Comparison of ENCODE assay signal across 26 cellular contexts in the genomic region with DNA sequence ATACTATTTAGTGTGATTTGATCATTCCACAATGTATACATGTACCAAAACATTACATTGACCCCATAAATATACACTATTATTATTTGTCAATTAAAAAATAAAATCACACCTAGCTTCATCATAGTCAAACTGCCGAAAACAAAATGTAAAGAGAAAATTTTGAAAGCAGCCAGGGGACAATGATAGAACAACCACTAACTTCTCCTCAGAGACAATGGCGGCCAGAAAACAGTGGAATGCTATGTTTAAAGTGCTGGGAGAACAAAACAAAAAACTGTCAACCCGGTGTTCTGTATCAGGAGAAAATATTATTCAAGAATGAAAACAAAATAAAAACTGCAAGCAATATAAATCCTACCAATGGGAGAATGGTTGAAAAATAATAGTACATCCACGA.
"Had no signal": no experiment of that assay in that cellular context is flagged by ENCODE, and none has a peak within 500 bp of the region (broad histone marks: within the 10 kb centered on the region; RNA-seq: fewer than 3 reads in every experiment).

No MANE protein-coding gene starts in this region.

- H3K27me3 ChIP-seq: brain microvascular endothelial cell, esophagus muscularis mucosa had no signal

- ATAC-seq: activated T-cell treated with anti-CD3 and anti-CD28 coated beads, Interleukin-2, amount 50 U/mL, for 4 hours; activated T-helper 17 cell treated with anti-CD3 and anti-CD28 coated beads, Interleukin-2, amount 50 U/mL, for 72 hours; effector memory CD8-positive, alpha-beta T cell; foreskin keratinocyte; gastroesophageal sphincter had no signal

- H3K27ac Mint-ChIP-seq: activated CD4-positive, alpha-beta memory T cell treated with anti-CD3 and anti-CD28 coated beads, Interleukin-2, amount 10 ng/mL, durations not matched to agents 7 days and 5 days; activated CD4-positive, alpha-beta T cell treated with anti-CD3 and anti-CD28 coated beads, Interleukin-2, amount 10 ng/mL, durations not matched to agents 7 days and 5 days; activated naive CD8-positive, alpha-beta T cell; activated T-helper 17 cell treated with anti-CD3 and anti-CD28 coated beads, Interleukin-2, amount 50 U/mL, for 72 hours; effector memory CD8-positive, alpha-beta T cell had no signal

- H3K9me3 ChIP-seq: gastroesophageal sphincter had no signal

- H3K4me1 Mint-ChIP-seq: activated T-helper 17 cell treated with anti-CD3 and anti-CD28 coated beads, Interleukin-2, amount 50 U/mL, for 72 hours had no signal

- H3K27me3 Mint-ChIP-seq: activated naive CD8-positive, alpha-beta T cell had no signal

- H3K9me3 Mint-ChIP-seq: activated CD4-positive, alpha-beta T cell treated with anti-CD3 and anti-CD28 coated beads, Interleukin-2, amount 10 ng/mL, durations not matched to agents 7 days and 5 days; effector memory CD8-positive, alpha-beta T cell had no signal

- DNase-seq: activated CD4-positive, alpha-beta memory T cell treated with anti-CD3 and anti-CD28 coated beads, Interleukin-2, amount 10 ng/mL, durations not matched to agents 7 days and 5 days; activated CD4-positive, alpha-beta T cell treated with anti-CD3 and anti-CD28 coated beads for 1 hour; activated CD4-positive, alpha-beta T cell treated with anti-CD3 and anti-CD28 coated beads for 4 hours; activated CD4-positive, alpha-beta T cell treated with anti-CD3 and anti-CD28 coated beads, Interleukin-2, amount 10 ng/mL, durations not matched to agents 7 days and 5 days; activated CD4-positive, alpha-beta T cell treated with anti-CD3 and anti-CD28 coated beads, Interleukin-2, amount 50 U/mL, for 4 hours; activated effector memory CD4-positive, alpha-beta T cell treated with Interleukin-2 at 50 U/mL for 16 hours; activated gamma-delta T cell treated with Interleukin-2 at 50 U/mL for 16 hours; activated naive CD4-positive, alpha-beta T cell treated with anti-CD3 and anti-CD28 coated beads, Interleukin-2, amount 50 U/mL, for 16 hours; activated naive CD4-positive, alpha-beta T cell treated with Interleukin-2 at 50 U/mL for 16 hours; activated T-cell treated with anti-CD3 and anti-CD28 coated beads, Interleukin-2, amount 50 U/mL, for 4 hours; amniotic stem cell; anterior cingulate cortex; brain microvascular endothelial cell; cortex of kidney; dermis blood vessel endothelial cell; effector CD4-positive, alpha-beta T cell; effector memory CD8-positive, alpha-beta T cell; erythroblast; foreskin keratinocyte; T-helper 2 cell had no signal

- H3K4me1 ChIP-seq: foreskin keratinocyte had no signal

- H3K4me3 ChIP-seq: esophagus muscularis mucosa, gastroesophageal sphincter had no signal

- H3K4me3 Mint-ChIP-seq: activated CD4-positive, alpha-beta memory T cell treated with anti-CD3 and anti-CD28 coated beads, Interleukin-2, amount 10 ng/mL, durations not matched to agents 7 days and 5 days; activated CD4-positive, alpha-beta T cell treated with anti-CD3 and anti-CD28 coated beads, Interleukin-2, amount 10 ng/mL, durations not matched to agents 7 days and 5 days; activated naive CD8-positive, alpha-beta T cell; activated T-cell treated with anti-CD3 and anti-CD28 coated beads, Interleukin-2, amount 50 U/mL, for 4 hours; activated T-helper 17 cell treated with anti-CD3 and anti-CD28 coated beads, Interleukin-2, amount 50 U/mL, for 72 hours; effector memory CD8-positive, alpha-beta T cell had no signal

- FAIRE-seq: astrocyte, bronchial epithelial cell had no signal

- H3K27ac ChIP-seq: brain microvascular endothelial cell, esophagus muscularis mucosa, foreskin keratinocyte, gastroesophageal sphincter had no signal

- H3K36me3 ChIP-seq: brain microvascular endothelial cell, esophagus muscularis mucosa, gastroesophageal sphincter had no signal
